In genomic region chrX:11934089-11934488, GRCh38 we compare ENCODE assay signal across 31 cellular contexts.
"Had no signal": no experiment of that assay in that cellular context is flagged by ENCODE, and none has a peak within 500 bp of the region (broad histone marks: within the 10 kb centered on the region; RNA-seq: fewer than 3 reads in every experiment).

No MANE protein-coding gene starts in this region.

- ATAC-seq: activated CD8-positive, alpha-beta T cell treated with anti-CD3 and anti-CD28 coated beads for 36 hours; activated naive CD4-positive, alpha-beta T cell treated with anti-CD3 and anti-CD28 coated beads, Interleukin-2, amount 50 U/mL, for 72 hours; activated T-cell treated with anti-CD3 and anti-CD28 coated beads, Interleukin-2, amount 50 U/mL, for 4 hours; activated T-cell treated with anti-CD3 and anti-CD28 coated beads, Interleukin-2, amount 50 U/mL, for 72 hours; activated T-helper 17 cell treated with anti-CD3 and anti-CD28 coated beads, Interleukin-2, amount 50 U/mL, for 72 hours had no signal

- H3K4me1 ChIP-seq: adrenal gland had no signal

- DNase-seq: activated B cell treated with CpG ODN at 0.5 μM for 24 hours; activated CD4-positive, alpha-beta memory T cell treated with anti-CD3 and anti-CD28 coated beads for 36 hours; activated CD4-positive, alpha-beta T cell treated with anti-CD3 and anti-CD28 coated beads for 4 hours; activated CD4-positive, alpha-beta T cell treated with anti-CD3 and anti-CD28 coated beads, Interleukin-2, amount 10 ng/mL, durations not matched to agents 24 days and 14 days; activated CD4-positive, alpha-beta T cell treated with anti-CD3 and anti-CD28 coated beads, Interleukin-2, amount 50 U/mL, for 1 hour; activated CD4-positive, alpha-beta T cell treated with anti-CD3 and anti-CD28 coated beads, Interleukin-2, amount 50 U/mL, for 4 hours; activated CD4-positive, CD25-positive, alpha-beta regulatory T cell treated with anti-CD3 and anti-CD28 coated beads, Interleukin-2, amount 50 U/mL, for 72 hours; activated CD8-positive, alpha-beta memory T cell treated with anti-CD3 and anti-CD28 coated beads, Interleukin-2, amount 50 U/mL, for 4 hours; activated CD8-positive, alpha-beta T cell treated with anti-CD3 and anti-CD28 coated beads for 36 hours; activated effector memory CD4-positive, alpha-beta T cell treated with anti-CD3 and anti-CD28 coated beads, Interleukin-2, amount 50 U/mL, for 16 hours; activated gamma-delta T cell treated with Interleukin-2 at 50 U/mL for 16 hours; activated naive CD4-positive, alpha-beta T cell; activated naive CD4-positive, alpha-beta T cell treated with anti-CD3 and anti-CD28 coated beads for 36 hours; activated naive CD4-positive, alpha-beta T cell treated with anti-CD3 and anti-CD28 coated beads, Interleukin-2, amount 50 U/mL, for 16 hours; activated naive CD8-positive, alpha-beta T cell treated with anti-CD3 and anti-CD28 coated beads for 36 hours; activated T-cell treated with anti-CD3 and anti-CD28 coated beads for 4 hours; activated T-cell treated with anti-CD3 and anti-CD28 coated beads, Interleukin-2, amount 50 U/mL, for 1 hour; activated T-cell treated with anti-CD3 and anti-CD28 coated beads, Interleukin-2, amount 50 U/mL, for 4 hours; activated T-cell treated with anti-CD3 and anti-CD28 coated beads, Interleukin-2, amount 50 U/mL, for 72 hours; adrenal gland; amniotic stem cell; aorta; caudate nucleus; cerebellar nuclear complex; T-helper 1 cell; T-helper 2 cell; T-helper 9 cell had no signal

- H3K36me3 ChIP-seq: adrenal gland, cardiac muscle cell had no signal

- H3K9me3 ChIP-seq: adrenal gland had no signal

- H3K27me3 ChIP-seq: adrenal gland, cardiac muscle cell had no signal

- H3K4me3 ChIP-seq: adrenal gland, cardiac muscle cell had no signal

- H3K27ac ChIP-seq: adrenal gland, cardiac muscle cell, VCaP had no signal
